In the genomic region with DNA sequence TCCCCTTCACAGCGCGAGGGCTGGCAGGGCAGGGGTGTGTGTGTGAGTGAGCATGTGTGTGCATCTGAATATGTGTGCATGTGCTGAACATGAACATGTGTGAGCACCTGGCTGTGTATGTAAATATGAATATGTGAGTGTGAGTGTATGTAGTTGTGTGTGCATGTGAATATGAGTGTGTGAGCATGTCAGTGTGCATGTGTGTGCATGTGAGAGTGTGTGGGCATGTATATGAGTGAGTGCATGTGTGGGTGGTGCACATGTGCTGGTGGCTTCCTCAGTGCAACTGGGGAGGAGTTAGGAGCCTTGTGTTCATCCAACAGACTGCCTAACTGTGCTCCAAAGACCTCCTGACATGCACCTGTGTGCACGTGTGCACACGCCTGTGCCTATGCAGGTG, we compare ENCODE assay signal across 22 cellular contexts.
DNase-seq lines count a peak whose midpoint lies in the region; ATAC-seq and FAIRE-seq lines count a peak whose summit lies in the region.
"Had no signal": no experiment of that assay in that cellular context is flagged by ENCODE, and none has a peak within 500 bp of the region (broad histone marks: within the 10 kb centered on the region; RNA-seq: fewer than 3 reads in every experiment).

No MANE protein-coding gene starts in this region.

- no peaks in the 10 kb centered on the region for H3K9me3 Mint-ChIP-seq in stimulated activated naive CD8-positive, alpha-beta T cell treated with anti-CD3 and anti-CD28 coated beads, Interleukin-15, amount 100 ng/mL, for 72 hours
- no peaks in the 10 kb centered on the region for H3K9me3 Mint-ChIP-seq in stimulated activated memory B cell treated with anti-CD40 and anti-IgM and Interleukin-4, amounts not matched to agents 10 μg/mL and 1 μg/mL and 100 μg/mL, for 72 hours
- H3K9me3 Mint-ChIP-seq: activated CD4-positive, alpha-beta T cell treated with anti-CD3 and anti-CD28 coated beads, Interleukin-2, amount 10 ng/mL, durations not matched to agents 24 days and 14 days; activated T-helper 17 cell treated with anti-CD3 and anti-CD28 coated beads, Interleukin-2, amount 50 U/mL, for 72 hours had no signal

- peak overlapping the region; percentile 95 for H3K27ac ChIP-seq in angular gyrus (ENCODE audit: low read depth, low read length)
- peak overlapping the region; percentile 99 for H3K27ac ChIP-seq in layer of hippocampus (ENCODE audit: low read depth, low read length)
- H3K27ac ChIP-seq: C4-2B, coronary artery, KMS-11, neutrophil, RWPE1, SK-N-MC, testis had no signal

- H3K4me3 Mint-ChIP-seq in stimulated activated naive CD8-positive, alpha-beta T cell treated with anti-CD3 and anti-CD28 coated beads, Interleukin-15, amount 100 ng/mL, for 72 hours: no peak overlapping the region
- H3K4me3 Mint-ChIP-seq in stimulated activated memory B cell treated with anti-CD40 and anti-IgM and Interleukin-4, amounts not matched to agents 10 μg/mL and 1 μg/mL and 100 μg/mL, for 72 hours: no peak overlapping the region
- H3K4me3 Mint-ChIP-seq: activated T-helper 17 cell treated with anti-CD3 and anti-CD28 coated beads, Interleukin-2, amount 50 U/mL, for 72 hours had no signal

- no peak for DNase-seq in stimulated activated naive CD8-positive, alpha-beta T cell treated with anti-CD3 and anti-CD28 coated beads, Interleukin-15, amount 100 ng/mL, for 72 hours
- DNase-seq in stimulated activated naive CD8-positive, alpha-beta T cell treated with anti-CD3 and anti-CD28 coated beads, Interleukin-15, Interleukin-2, amounts not matched to agents 100 U/mL and 50 U/mL, for 24 hours: no peak
- DNase-seq in urothelium cell line (ENCODE audit: low spot score): no peak
- DNase-seq: activated CD4-positive, alpha-beta T cell treated with anti-CD3 and anti-CD28 coated beads, Interleukin-2, amount 10 ng/mL, durations not matched to agents 24 days and 14 days; NCI-H1436; NCI-H2107; NCI-H446 treated with DMSO at 0.1 percent for 48 hours; T-helper 2 cell; testis had no signal

- FAIRE-seq in urothelium cell line (lab: Jason Lieb, UNC): peak; percentile 97
- FAIRE-seq: GM19239 had no signal

- peaks cover 31% of the 10 kb centered on the region for H3K4me1 Mint-ChIP-seq in stimulated activated naive CD8-positive, alpha-beta T cell treated with anti-CD3 and anti-CD28 coated beads, Interleukin-15, amount 100 ng/mL, for 72 hours
- peaks cover 28% of the 10 kb centered on the region for H3K4me1 Mint-ChIP-seq in stimulated activated memory B cell treated with anti-CD40 and anti-IgM and Interleukin-4, amounts not matched to agents 10 μg/mL and 1 μg/mL and 100 μg/mL, for 72 hours
- H3K4me1 Mint-ChIP-seq: activated T-helper 17 cell treated with anti-CD3 and anti-CD28 coated beads, Interleukin-2, amount 50 U/mL, for 72 hours had no signal

- no peak overlapping the region for H3K27ac Mint-ChIP-seq in stimulated activated naive CD8-positive, alpha-beta T cell treated with anti-CD3 and anti-CD28 coated beads, Interleukin-15, amount 100 ng/mL, for 72 hours
- H3K27ac Mint-ChIP-seq in stimulated activated memory B cell treated with anti-CD40 and anti-IgM and Interleukin-4, amounts not matched to agents 10 μg/mL and 1 μg/mL and 100 μg/mL, for 72 hours: no peak overlapping the region
- H3K27ac Mint-ChIP-seq: activated CD4-positive, alpha-beta T cell treated with anti-CD3 and anti-CD28 coated beads, Interleukin-2, amount 10 ng/mL, durations not matched to agents 24 days and 14 days; activated T-helper 17 cell treated with anti-CD3 and anti-CD28 coated beads, Interleukin-2, amount 50 U/mL, for 72 hours had no signal

- H3K27me3 ChIP-seq in layer of hippocampus (ENCODE audit: control insufficient read depth, insufficient read depth, low read length): peaks cover 7% of the 10 kb centered on the region
- H3K27me3 ChIP-seq: testis had no signal

- ATAC-seq in stimulated activated naive CD8-positive, alpha-beta T cell treated with anti-CD3 and anti-CD28 coated beads, Interleukin-15, amount 100 ng/mL, for 72 hours: peak; percentile 12
- no peak for ATAC-seq in stimulated activated naive CD8-positive, alpha-beta T cell treated with anti-CD3 and anti-CD28 coated beads, Interleukin-15, Interleukin-2, amounts not matched to agents 100 U/mL and 50 U/mL, for 24 hours
- ATAC-seq in GM18873 (IDR thresholded peaks at IDR 0.05; ENCODE audit: low FRiP score, unreplicated experiment) (no peak), HG03457 (IDR thresholded peaks at IDR 0.05; ENCODE audit: unreplicated experiment) (no peak)
- ATAC-seq in stimulated activated memory B cell treated with anti-CD40 and anti-IgM and Interleukin-4, amounts not matched to agents 10 μg/mL and 1 μg/mL and 100 μg/mL, for 72 hours: no peak
- ATAC-seq: activated T-helper 17 cell treated with anti-CD3 and anti-CD28 coated beads, Interleukin-2, amount 50 U/mL, for 72 hours had no signal

- H3K27me3 Mint-ChIP-seq in stimulated activated naive CD8-positive, alpha-beta T cell treated with anti-CD3 and anti-CD28 coated beads, Interleukin-15, amount 100 ng/mL, for 72 hours: peaks cover 63% of the 10 kb centered on the region
- peaks cover 71% of the 10 kb centered on the region for H3K27me3 Mint-ChIP-seq in stimulated activated memory B cell treated with anti-CD40 and anti-IgM and Interleukin-4, amounts not matched to agents 10 μg/mL and 1 μg/mL and 100 μg/mL, for 72 hours

- H3K36me3 Mint-ChIP-seq in stimulated activated memory B cell treated with anti-CD40 and anti-IgM and Interleukin-4, amounts not matched to agents 10 μg/mL and 1 μg/mL and 100 μg/mL, for 72 hours: no peaks in the 10 kb centered on the region
